Comparison of ENCODE assay signal across 26 cellular contexts in the genomic region with DNA sequence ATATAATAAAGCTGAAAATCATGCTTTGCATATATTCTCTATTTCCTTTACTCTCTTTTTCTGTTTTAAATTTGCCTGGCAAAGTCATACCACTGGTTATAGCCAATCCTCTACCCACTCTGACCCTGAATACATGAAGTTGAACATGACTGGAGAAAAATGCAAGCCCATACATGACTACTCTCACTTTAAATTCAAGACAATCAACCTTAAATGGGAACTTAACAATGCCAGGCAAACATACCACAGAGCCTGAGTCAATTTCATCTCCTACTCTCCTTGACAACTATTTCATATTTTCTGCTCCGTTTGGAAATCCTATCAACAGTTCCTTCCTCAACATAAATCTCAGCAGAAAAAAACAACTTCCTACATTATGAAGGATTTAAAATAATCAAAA. TPM values are rescaled to one million over a fixed set of nuclear protein-coding genes. Genes with fewer than 3 reads are reported as not detected.
"Had no signal": no experiment of that assay in that cellular context is flagged by ENCODE, and none has a peak within 500 bp of the region (broad histone marks: within the 10 kb centered on the region; RNA-seq: fewer than 3 reads in every experiment).

No MANE protein-coding gene starts in this region.

- H3K9me3 ChIP-seq: Peyer's patch had no signal

- H3K4me1 Mint-ChIP-seq: activated CD8-positive, alpha-beta memory T cell treated with anti-CD3 and anti-CD28 coated beads, Interleukin-2, amount 10 ng/mL, durations not matched to agents 7 days and 5 days; activated naive CD4-positive, alpha-beta T cell treated with anti-CD3 and anti-CD28 coated beads, Interleukin-2, amount 50 U/mL, for 24 hours; brain; T-helper 17 cell; WTC11 had no signal

- DNase-seq: activated CD4-positive, alpha-beta T cell treated with anti-CD3 and anti-CD28 coated beads for 48 hours; activated CD4-positive, alpha-beta T cell treated with anti-CD3 and anti-CD28 coated beads, Interleukin-2, amount 50 U/mL, for 4 hours; activated CD4-positive, CD25-positive, alpha-beta regulatory T cell treated with anti-CD3 and anti-CD28 coated beads, Interleukin-2, amount 50 U/mL, for 72 hours; activated CD8-positive, alpha-beta memory T cell treated with anti-CD3 and anti-CD28 coated beads, Interleukin-2, amount 10 ng/mL, durations not matched to agents 7 days and 5 days; activated effector memory CD4-positive, alpha-beta T cell treated with Interleukin-2 at 50 U/mL for 16 hours; activated naive CD4-positive, alpha-beta T cell; activated T-cell treated with anti-CD3 and anti-CD28 coated beads, Interleukin-2, amount 50 U/mL, for 24 hours; amygdala; cerebellar nuclear complex; Karpas-422; NCI-H1105 treated with DMSO at 0.1 percent for 48 hours; NCI-H1436 treated with DMSO at 0.1 percent for 48 hours; NCI-H187; NCI-H2081; NCI-H446; NCI-H524; Peyer's patch; SHP77 treated with DMSO at 0.1 percent for 48 hours; T-helper 17 cell; T-helper 9 cell had no signal

- H3K27me3 ChIP-seq: Peyer's patch had no signal

- H3K36me3 ChIP-seq: Peyer's patch had no signal

- H3K4me3 ChIP-seq: Peyer's patch had no signal

- H3K4me1 ChIP-seq: Peyer's patch had no signal

- H3K27ac Mint-ChIP-seq: activated CD8-positive, alpha-beta memory T cell treated with anti-CD3 and anti-CD28 coated beads, Interleukin-2, amount 10 ng/mL, durations not matched to agents 7 days and 5 days; activated naive CD4-positive, alpha-beta T cell treated with anti-CD3 and anti-CD28 coated beads, Interleukin-2, amount 50 U/mL, for 24 hours; activated T-cell treated with anti-CD3 and anti-CD28 coated beads, Interleukin-2, amount 50 U/mL, for 24 hours; activated T-helper 1 cell treated with anti-CD3 and anti-CD28 coated beads, Interleukin-12 subunit alpha, Interleukin-12 subunit beta, Interleukin-2, Interleukin-4 antibody, amounts not matched to agents 30 ng/mL and 10 ng/mL and 1 ng/mL, durations not matched to agents 14 hours and 24 hours and 36 hours; brain; T-helper 17 cell; WTC11 had no signal

- H3K27ac ChIP-seq: Peyer's patch had no signal

- H3K36me3 Mint-ChIP-seq: activated CD8-positive, alpha-beta memory T cell treated with anti-CD3 and anti-CD28 coated beads, Interleukin-2, amount 10 ng/mL, durations not matched to agents 7 days and 5 days; activated naive CD4-positive, alpha-beta T cell treated with anti-CD3 and anti-CD28 coated beads, Interleukin-2, amount 50 U/mL, for 24 hours; brain; WTC11 had no signal

- H3K27me3 Mint-ChIP-seq: activated CD8-positive, alpha-beta memory T cell treated with anti-CD3 and anti-CD28 coated beads, Interleukin-2, amount 10 ng/mL, durations not matched to agents 7 days and 5 days; activated naive CD4-positive, alpha-beta T cell treated with anti-CD3 and anti-CD28 coated beads, Interleukin-2, amount 50 U/mL, for 24 hours; activated T-cell treated with anti-CD3 and anti-CD28 coated beads, Interleukin-2, amount 50 U/mL, for 24 hours; brain; T-helper 17 cell had no signal

- H3K9me3 Mint-ChIP-seq: activated naive CD4-positive, alpha-beta T cell treated with anti-CD3 and anti-CD28 coated beads, Interleukin-2, amount 50 U/mL, for 24 hours; activated T-cell treated with anti-CD3 and anti-CD28 coated beads, Interleukin-2, amount 50 U/mL, for 24 hours; activated T-helper 1 cell treated with anti-CD3 and anti-CD28 coated beads, Interleukin-12 subunit alpha, Interleukin-12 subunit beta, Interleukin-2, Interleukin-4 antibody, amounts not matched to agents 30 ng/mL and 10 ng/mL and 1 ng/mL, durations not matched to agents 14 hours and 24 hours and 36 hours; brain; WTC11 had no signal

- H3K4me3 Mint-ChIP-seq: activated CD8-positive, alpha-beta memory T cell treated with anti-CD3 and anti-CD28 coated beads, Interleukin-2, amount 10 ng/mL, durations not matched to agents 7 days and 5 days; activated naive CD4-positive, alpha-beta T cell treated with anti-CD3 and anti-CD28 coated beads, Interleukin-2, amount 50 U/mL, for 24 hours; activated T-cell treated with anti-CD3 and anti-CD28 coated beads, Interleukin-2, amount 50 U/mL, for 24 hours; activated T-helper 1 cell treated with anti-CD3 and anti-CD28 coated beads, Interleukin-12 subunit alpha, Interleukin-12 subunit beta, Interleukin-2, Interleukin-4 antibody, amounts not matched to agents 30 ng/mL and 10 ng/mL and 1 ng/mL, durations not matched to agents 14 hours and 24 hours and 36 hours; brain; T-helper 17 cell; WTC11 had no signal

- ATAC-seq: activated CD8-positive, alpha-beta memory T cell treated with anti-CD3 and anti-CD28 coated beads, Interleukin-2, amount 10 ng/mL, durations not matched to agents 7 days and 5 days; T-helper 17 cell; WTC11 had no signal

RNA-seq across cellular contexts. Expression of a gene that starts 22.6 kb away (rescaled TPM):
- total RNA-seq: activated CD8-positive, alpha-beta memory T cell treated with anti-CD3 and anti-CD28 coated beads, Interleukin-2, amount 10 ng/mL, durations not matched to agents 7 days and 5 days; activated T-helper 1 cell treated with anti-CD3 and anti-CD28 coated beads, Interleukin-12 subunit alpha, Interleukin-12 subunit beta, Interleukin-2, Interleukin-4 antibody, amounts not matched to agents 30 ng/mL and 10 ng/mL and 1 ng/mL, durations not matched to agents 14 hours and 24 hours and 36 hours; astrocyte; Peyer's patch; SK-MEL-5; T-helper 17 cell had no signal

RNA-seq across cellular contexts. Expression of a gene that starts 44.9 kb away (rescaled TPM):
- total RNA-seq: activated CD8-positive, alpha-beta memory T cell treated with anti-CD3 and anti-CD28 coated beads, Interleukin-2, amount 10 ng/mL, durations not matched to agents 7 days and 5 days; activated T-helper 1 cell treated with anti-CD3 and anti-CD28 coated beads, Interleukin-12 subunit alpha, Interleukin-12 subunit beta, Interleukin-2, Interleukin-4 antibody, amounts not matched to agents 30 ng/mL and 10 ng/mL and 1 ng/mL, durations not matched to agents 14 hours and 24 hours and 36 hours; Peyer's patch; T-helper 17 cell had no signal
